Comparison of ENCODE assay signal across 12 cellular contexts in the genomic region with DNA sequence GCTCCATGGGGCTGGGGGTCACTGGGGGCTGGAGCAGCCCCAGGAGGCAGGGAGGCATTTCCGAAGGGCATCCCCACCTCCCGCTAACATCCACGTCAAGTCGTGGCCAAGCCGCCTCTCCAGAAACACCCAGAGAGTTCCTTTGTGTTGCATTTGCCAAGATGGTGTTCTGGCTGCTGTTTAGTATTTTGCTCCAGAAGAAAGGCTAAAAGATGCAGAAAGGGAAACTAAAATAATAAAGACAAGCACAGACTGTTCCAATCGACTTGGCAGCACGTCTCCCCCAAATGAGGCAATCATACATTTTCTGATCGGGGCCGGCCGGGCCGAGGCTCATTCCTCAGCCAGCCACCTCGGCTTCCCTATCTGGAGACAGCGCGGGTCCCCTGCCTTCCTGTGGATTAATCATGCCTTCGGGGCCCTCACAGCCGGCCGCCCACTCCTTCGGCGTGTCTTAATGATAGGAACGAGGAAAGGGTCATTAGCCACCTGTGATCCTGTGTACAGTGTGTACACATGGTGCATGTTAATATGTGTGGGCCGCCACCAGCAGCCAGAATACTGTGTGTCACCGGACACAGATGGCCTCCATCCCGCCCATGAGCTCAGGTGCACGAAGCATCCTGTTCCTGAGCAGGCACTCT.
DNase-seq lines count a peak whose midpoint lies in the region; ATAC-seq and TF ChIP-seq lines count a peak whose summit lies in the region.
"Had no signal": no experiment of that assay in that cellular context is flagged by ENCODE, and none has a peak within 500 bp of the region (broad histone marks: within the 10 kb centered on the region; RNA-seq: fewer than 3 reads in every experiment).

No MANE protein-coding gene starts in this region.

- peak overlapping the region; percentile 14 for H3K27ac ChIP-seq in lower lobe of right lung
- peak overlapping the region; percentile 80 to 85 for H3K27ac ChIP-seq in tibial artery

- peaks cover 39% of the 10 kb centered on the region for H3K4me1 ChIP-seq in adipocyte (ENCODE audit: control insufficient read depth, insufficient read depth, low read length)
- H3K4me1 ChIP-seq in lower lobe of right lung = no peaks in the 10 kb centered on the region
- peaks cover 0 to 75% (median 55%) of the 10 kb centered on the region in 4 donors for H3K4me1 ChIP-seq in tibial artery

- H3K27me3 ChIP-seq in adipocyte (replicated peaks; ENCODE audit: control insufficient read depth, insufficient read depth, low read length) (no peaks in the 10 kb centered on the region), lower lobe of right lung (ENCODE audit: low read depth) (no peaks in the 10 kb centered on the region), tibial artery (no peaks in the 10 kb centered on the region)

- DNase-seq in adipocyte (ENCODE audit: low read depth) = no peak
- peak; percentile 64 for DNase-seq in fibroblast of gingiva (ENCODE audit: low read depth)
- DNase-seq in lower lobe of right lung = no peak
- DNase-seq in tibial artery = peak; percentile 76 to 90
- DNase-seq in NCI-H1436 treated with DMSO at 0.1 percent for 48 hours (lab: John Stamatoyannopoulos, UW) = no peak
- no peak for DNase-seq in HK-2 (ENCODE audit: unreplicated experiment)
- no peak for DNase-seq in NCI-H1105 treated with DMSO at 0.1 percent for 48 hours (lab: John Stamatoyannopoulos, UW)
- DNase-seq: activated CD4-positive, alpha-beta T cell treated with anti-CD3 and anti-CD28 coated beads for 36 hours; amygdala; CD4-positive, alpha-beta T cell; NCI-H510A; stimulated activated CD4-positive, alpha-beta T cell treated with anti-CD3 and anti-CD28 coated beads, Interleukin-2, amount 100 ng/mL, for 48 hours had no signal

- no peaks in the 10 kb centered on the region for H3K36me3 ChIP-seq in adipocyte (ENCODE audit: control insufficient read depth, insufficient read depth, low read length, severe bottlenecking)
- H3K36me3 ChIP-seq in lower lobe of right lung = no peaks in the 10 kb centered on the region
- no peaks in the 10 kb centered on the region for H3K36me3 ChIP-seq in tibial artery

- peak; percentile 41 to 46 for ATAC-seq in lower lobe of right lung
- ATAC-seq: activated CD4-positive, alpha-beta T cell treated with anti-CD3 and anti-CD28 coated beads for 36 hours had no signal

- TF ChIP-seq CTCF in lower lobe of right lung (IDR thresholded peaks at IDR 0.05) (no peak), tibial artery (IDR thresholded peaks at IDR 0.05) (no peak)

- H3K9ac ChIP-seq in adipocyte (ENCODE audit: low read length) = peak overlapping the region; percentile 35

- H3K9me3 ChIP-seq in adipocyte (ENCODE audit: control insufficient read depth, low read length) (no peaks in the 10 kb centered on the region), lower lobe of right lung (no peaks in the 10 kb centered on the region), tibial artery (no peaks in the 10 kb centered on the region)

- intact Hi-C loops in lower lobe of right lung (cut with DNase I) = no loop called here
- intact Hi-C loops in tibial artery (cut with DNase I; ENCODE audit: low total_unique reads) = no loop called here

- peak overlapping the region; percentile 42 for H3K4me3 ChIP-seq in adipocyte (ENCODE audit: low read length)
- H3K4me3 ChIP-seq in lower lobe of right lung = no peak overlapping the region
- H3K4me3 ChIP-seq in tibial artery = no peak overlapping the region

Comparison
In these comparisons a context has a peak if more than half of its experiments do, and no peak if none do; other contexts are left out.
1. DNase-seq: peak in fibroblast of gingiva (single experiment) and tibial artery (2 of 2); none in adipocyte (single experiment), lower lobe of right lung (single experiment), NCI-H1436 treated with DMSO at 0.1 percent for 48 hours (single experiment), HK-2 (single experiment) and NCI-H1105 treated with DMSO at 0.1 percent for 48 hours (single experiment).